In the genomic region with DNA sequence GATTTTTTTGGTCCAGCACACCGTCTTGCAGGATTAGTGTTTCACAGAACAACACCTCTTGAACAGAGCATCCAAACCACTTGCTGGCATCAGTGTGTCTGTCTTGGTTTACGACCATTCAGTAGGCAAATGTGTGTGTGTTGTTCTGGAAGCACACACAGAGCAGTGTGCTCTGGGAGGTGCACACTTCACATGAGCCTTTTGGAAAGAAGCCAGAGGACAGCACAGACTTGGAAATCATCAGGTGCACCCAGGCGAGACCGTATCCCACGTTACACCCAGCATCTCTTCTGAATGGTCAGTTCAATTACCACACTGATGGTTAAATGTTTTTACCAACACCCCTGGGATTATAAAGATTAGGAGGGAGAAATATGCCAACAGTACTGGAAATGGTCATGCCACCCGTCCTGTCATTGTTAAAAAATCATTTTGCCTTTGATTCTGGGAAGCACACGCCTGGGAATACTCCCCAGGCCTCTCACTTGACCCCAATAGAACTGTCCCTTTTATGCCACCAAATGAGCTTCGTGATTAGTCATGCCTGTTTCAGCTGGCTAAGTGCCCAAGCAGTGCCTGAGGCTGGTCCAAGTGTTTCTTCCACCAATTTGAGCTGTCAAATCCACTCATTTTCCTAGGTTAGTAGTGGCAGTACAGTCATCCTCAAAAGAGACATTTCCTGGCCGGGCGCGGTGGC, we compare ENCODE assay signal across 11 cellular contexts.
A peak's percentile ranks its signal among the peaks of the same experiment; 100 is the strongest.
DNase-seq lines count a peak whose midpoint lies in the region; ATAC-seq and TF ChIP-seq lines count a peak whose summit lies in the region.
"Had no signal": no experiment of that assay in that cellular context is flagged by ENCODE, and none has a peak within 500 bp of the region (broad histone marks: within the 10 kb centered on the region; RNA-seq: fewer than 3 reads in every experiment).

No MANE protein-coding gene starts in this region.

- no peak overlapping the region for H3K4me3 ChIP-seq in esophagus muscularis mucosa

- no peak for ATAC-seq in GM21737 (IDR thresholded peaks at IDR 0.05; ENCODE audit: unreplicated experiment)
- ATAC-seq in GM18909 (IDR thresholded peaks at IDR 0.05; ENCODE audit: poor library complexity, unreplicated experiment) = no peak

- peak overlapping the region; percentile 20 to 56 (median 35) for H3K27ac ChIP-seq in esophagus muscularis mucosa (replicated peaks in 1 of 4)

- no peaks in the 10 kb centered on the region for H3K27me3 ChIP-seq in esophagus muscularis mucosa

- no peak for TF ChIP-seq CTCF in esophagus muscularis mucosa (IDR thresholded peaks at IDR 0.05)

- H3K36me3 ChIP-seq in esophagus muscularis mucosa = no peaks in the 10 kb centered on the region

- H3K4me1 ChIP-seq in esophagus muscularis mucosa = peaks cover 0 to 18% (median 11%) of the 10 kb centered on the region in 4 donors

- WGBS in esophagus muscularis mucosa = 66% methylated on average over 8 of the region's 11 CpGs

- DNase-seq in ACHN (peak; percentile 61), LoVo (ENCODE audit: low spot score) (peak; percentile 16), NCI-H526 treated with DMSO at 0.1 percent for 48 hours (lab: John Stamatoyannopoulos, UW) (peak; percentile 82), esophagus muscularis mucosa (ENCODE audit: extremely low spot score) (no peak), islet precursor cell (no peak), GDM1 (lab: John Stamatoyannopoulos, UW) (no peak)
- DNase-seq: activated CD8-positive, alpha-beta memory T cell treated with anti-CD3 and anti-CD28 coated beads for 24 hours; activated naive CD8-positive, alpha-beta T cell treated with anti-CD3 and anti-CD28 coated beads, Interleukin-2, amount 10 ng/mL, durations not matched to agents 7 days and 5 days; stimulated activated CD8-positive, alpha-beta memory T cell treated with anti-CD3 and anti-CD28 coated beads, Interleukin-4, amount 100 ng/mL, for 48 hours had no signal

- H3K9me3 ChIP-seq in esophagus muscularis mucosa = no peaks in the 10 kb centered on the region

- TF ChIP-seq POLR2A in esophagus muscularis mucosa (IDR thresholded peaks at IDR 0.05; ENCODE audit: low read depth) = no peak

- TF ChIP-seq EP300 in esophagus muscularis mucosa (IDR thresholded peaks at IDR 0.05) = no peak

- intact Hi-C loops in esophagus muscularis mucosa (cut with DNase I) = no loop called here

- in situ Hi-C loops in ACHN (cut with HindIII; ENCODE audit: low pct_ligation_motif_present, low pct_unique_long_range_greater_than_20kb, low sequenced_read_pairs) = no loop called here

Comparison
In these comparisons a context has a peak if more than half of its experiments do, and no peak if none do; other contexts are left out.
1. DNase-seq: peak in ACHN (single experiment), LoVo (single experiment) and NCI-H526 treated with DMSO at 0.1 percent for 48 hours (single experiment); none in esophagus muscularis mucosa (single experiment), islet precursor cell (single experiment) and GDM1 (single experiment).